In genomic region chr5:53250151-53250550, GRCh38 we compare ENCODE assay signal across 14 cellular contexts.
"Had no signal": no experiment of that assay in that cellular context is flagged by ENCODE, and none has a peak within 500 bp of the region (broad histone marks: within the 10 kb centered on the region; RNA-seq: fewer than 3 reads in every experiment).

No MANE protein-coding gene starts in this region.

- H3K36me3 ChIP-seq: upper lobe of right lung had no signal

- H3K27ac Mint-ChIP-seq: activated CD8-positive, alpha-beta T cell treated with anti-CD3 and anti-CD28 coated beads for 36 hours; activated naive CD8-positive, alpha-beta T cell treated with anti-CD3 and anti-CD28 coated beads, Interleukin-2, amount 10 ng/mL, durations not matched to agents 7 days and 5 days; mesothelial cell of epicardium; naive B cell; progenitor cell of endocrine pancreas; T-cell had no signal

- H3K27ac ChIP-seq: hepatocyte, upper lobe of right lung had no signal

- H3K9me3 Mint-ChIP-seq: activated CD8-positive, alpha-beta T cell treated with anti-CD3 and anti-CD28 coated beads for 36 hours; activated naive CD8-positive, alpha-beta T cell treated with anti-CD3 and anti-CD28 coated beads, Interleukin-2, amount 10 ng/mL, durations not matched to agents 7 days and 5 days; mesothelial cell of epicardium; naive B cell; T-cell had no signal

- H3K79me2 ChIP-seq: hepatocyte had no signal

- H2AFZ ChIP-seq: hepatocyte had no signal

- H3K4me3 ChIP-seq: coronary artery, hepatocyte, upper lobe of right lung had no signal

- H3K4me3 Mint-ChIP-seq: activated CD8-positive, alpha-beta T cell treated with anti-CD3 and anti-CD28 coated beads for 36 hours; activated naive CD8-positive, alpha-beta T cell treated with anti-CD3 and anti-CD28 coated beads, Interleukin-2, amount 10 ng/mL, durations not matched to agents 7 days and 5 days; mesothelial cell of epicardium; naive B cell; T-cell had no signal

- H3K4me2 ChIP-seq: hepatocyte had no signal

- H3K4me1 Mint-ChIP-seq: mesothelial cell of epicardium, naive B cell had no signal

- ATAC-seq: activated CD8-positive, alpha-beta T cell treated with anti-CD3 and anti-CD28 coated beads for 36 hours; T-cell had no signal

- H3K9me3 ChIP-seq: upper lobe of right lung had no signal

- H3K27me3 ChIP-seq: hepatocyte, upper lobe of right lung had no signal

- DNase-seq: activated CD4-positive, alpha-beta T cell treated with anti-CD3 and anti-CD28 coated beads for 4 hours; activated CD8-positive, alpha-beta memory T cell treated with anti-CD3 and anti-CD28 coated beads, Interleukin-2, amount 50 U/mL, for 4 hours; activated CD8-positive, alpha-beta T cell treated with anti-CD3 and anti-CD28 coated beads for 36 hours; activated naive CD8-positive, alpha-beta T cell treated with anti-CD3 and anti-CD28 coated beads, Interleukin-2, amount 10 ng/mL, durations not matched to agents 7 days and 5 days; caudate nucleus; effector CD8-positive, alpha-beta T cell; naive B cell; stimulated activated naive CD4-positive, alpha-beta T cell treated with Interleukin-2 at 50 U/mL for 16 hours; T-cell; upper lobe of right lung had no signal

- H3K4me1 ChIP-seq: upper lobe of right lung had no signal

- H3K36me3 Mint-ChIP-seq: activated naive CD8-positive, alpha-beta T cell treated with anti-CD3 and anti-CD28 coated beads, Interleukin-2, amount 10 ng/mL, durations not matched to agents 7 days and 5 days; mesothelial cell of epicardium; naive B cell; T-cell had no signal
